14 cellular contexts compared by ENCODE assay signal in the genomic region with DNA sequence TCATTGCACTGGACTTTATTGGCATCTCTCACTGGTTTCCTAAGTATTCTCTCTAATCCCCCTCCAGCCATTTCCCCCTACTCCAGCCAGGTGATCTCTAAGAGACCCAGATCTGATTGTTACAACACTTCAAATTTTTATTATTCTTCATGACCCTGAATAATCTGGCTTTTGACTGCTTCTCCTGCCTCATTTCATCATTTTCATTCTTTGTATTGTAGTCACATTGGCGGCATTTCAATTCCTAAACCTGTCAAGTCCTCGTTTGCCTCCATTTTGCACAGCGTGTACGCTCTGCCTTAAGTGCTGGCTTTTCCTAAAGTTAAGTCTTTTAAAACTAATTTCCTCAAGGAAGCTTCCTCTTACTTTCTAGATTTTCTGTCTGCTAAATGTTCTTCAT. TPM values are rescaled to one million over a fixed set of nuclear protein-coding genes. Genes with fewer than 3 reads are reported as not detected.
DNase-seq lines count a peak whose midpoint lies in the region; ATAC-seq and TF ChIP-seq lines count a peak whose summit lies in the region.
"Had no signal": no experiment of that assay in that cellular context is flagged by ENCODE, and none has a peak within 500 bp of the region (broad histone marks: within the 10 kb centered on the region; RNA-seq: fewer than 3 reads in every experiment).

No MANE protein-coding gene starts in this region.

- H3K9me3 Mint-ChIP-seq in stimulated activated naive CD8-positive, alpha-beta T cell treated with anti-CD3 and anti-CD28 coated beads, Interleukin-15, Interleukin-2, amounts not matched to agents 100 ng/mL and 50 ng/mL, for 24 hours = no peaks in the 10 kb centered on the region
- H3K9me3 Mint-ChIP-seq in activated T-helper 2 cell treated with anti-CD3 and anti-CD28 coated beads, Interferon-gamma antibody, Interleukin-2, Interleukin-4, amounts not matched to agents 10 μg/mL and 5 μg/mL and 100 μg/mL, durations not matched to agents 14 hours and 24 hours and 36 hours = no peaks in the 10 kb centered on the region
- H3K9me3 Mint-ChIP-seq: activated naive CD8-positive, alpha-beta T cell treated with anti-CD3 and anti-CD28 coated beads, Interleukin-2, amount 10 ng/mL, durations not matched to agents 7 days and 5 days had no signal

- H3K27me3 Mint-ChIP-seq in stimulated activated naive CD8-positive, alpha-beta T cell treated with anti-CD3 and anti-CD28 coated beads, Interleukin-15, Interleukin-2, amounts not matched to agents 100 ng/mL and 50 ng/mL, for 24 hours = no peaks in the 10 kb centered on the region
- no peaks in the 10 kb centered on the region for H3K27me3 Mint-ChIP-seq in activated T-helper 2 cell treated with anti-CD3 and anti-CD28 coated beads, Interferon-gamma antibody, Interleukin-2, Interleukin-4, amounts not matched to agents 10 μg/mL and 5 μg/mL and 100 μg/mL, durations not matched to agents 14 hours and 24 hours and 36 hours (ENCODE audit: low read depth)
- H3K27me3 Mint-ChIP-seq: activated CD4-positive, alpha-beta T cell treated with anti-CD3 and anti-CD28 coated beads for 36 hours; activated naive CD8-positive, alpha-beta T cell treated with anti-CD3 and anti-CD28 coated beads, Interleukin-2, amount 10 ng/mL, durations not matched to agents 7 days and 5 days had no signal

- ATAC-seq in stimulated activated naive CD8-positive, alpha-beta T cell treated with anti-CD3 and anti-CD28 coated beads, Interleukin-15, Interleukin-2, amounts not matched to agents 100 U/mL and 50 U/mL, for 24 hours = no peak
- ATAC-seq in GM18505 (IDR thresholded peaks at IDR 0.05; ENCODE audit: unreplicated experiment) = no peak
- ATAC-seq: activated CD4-positive, alpha-beta T cell treated with anti-CD3 and anti-CD28 coated beads for 36 hours had no signal

- TF ChIP-seq CTCF in fibroblast of the aortic adventitia (IDR thresholded peaks at IDR 0.05; ENCODE audit: insufficient read depth, low read length) = no peak

- peak overlapping the region; percentile 10 for H3K27ac Mint-ChIP-seq in stimulated activated naive CD8-positive, alpha-beta T cell treated with anti-CD3 and anti-CD28 coated beads, Interleukin-15, Interleukin-2, amounts not matched to agents 100 ng/mL and 50 ng/mL, for 24 hours
- peak overlapping the region; percentile 29 for H3K27ac Mint-ChIP-seq in activated T-helper 2 cell treated with anti-CD3 and anti-CD28 coated beads, Interferon-gamma antibody, Interleukin-2, Interleukin-4, amounts not matched to agents 10 μg/mL and 5 μg/mL and 100 μg/mL, durations not matched to agents 14 hours and 24 hours and 36 hours
- H3K27ac Mint-ChIP-seq: activated CD4-positive, alpha-beta T cell treated with anti-CD3 and anti-CD28 coated beads for 36 hours; activated naive CD8-positive, alpha-beta T cell treated with anti-CD3 and anti-CD28 coated beads, Interleukin-2, amount 10 ng/mL, durations not matched to agents 7 days and 5 days had no signal

- intact Hi-C loops in activated T-helper 2 cell treated with anti-CD3 and anti-CD28 coated beads, Interferon-gamma antibody, Interleukin-2, Interleukin-4, amounts not matched to agents 10 μg/mL and 5 μg/mL and 100 μg/mL, durations not matched to agents 14 hours and 24 hours and 36 hours (cut with micrococcal nuclease) = no loop called here

- peaks cover 38% of the 10 kb centered on the region for H3K36me3 Mint-ChIP-seq in stimulated activated naive CD8-positive, alpha-beta T cell treated with anti-CD3 and anti-CD28 coated beads, Interleukin-15, Interleukin-2, amounts not matched to agents 100 ng/mL and 50 ng/mL, for 24 hours (ENCODE audit: low read depth)
- peaks cover 19% of the 10 kb centered on the region for H3K36me3 Mint-ChIP-seq in activated T-helper 2 cell treated with anti-CD3 and anti-CD28 coated beads, Interferon-gamma antibody, Interleukin-2, Interleukin-4, amounts not matched to agents 10 μg/mL and 5 μg/mL and 100 μg/mL, durations not matched to agents 14 hours and 24 hours and 36 hours (ENCODE audit: low read depth)

- peaks cover 37% of the 10 kb centered on the region for H3K4me1 Mint-ChIP-seq in stimulated activated naive CD8-positive, alpha-beta T cell treated with anti-CD3 and anti-CD28 coated beads, Interleukin-15, Interleukin-2, amounts not matched to agents 100 ng/mL and 50 ng/mL, for 24 hours (ENCODE audit: low read depth)
- peaks cover 16% of the 10 kb centered on the region for H3K4me1 Mint-ChIP-seq in activated T-helper 2 cell treated with anti-CD3 and anti-CD28 coated beads, Interferon-gamma antibody, Interleukin-2, Interleukin-4, amounts not matched to agents 10 μg/mL and 5 μg/mL and 100 μg/mL, durations not matched to agents 14 hours and 24 hours and 36 hours (ENCODE audit: low read depth)

- no peak overlapping the region for H3K4me3 Mint-ChIP-seq in stimulated activated naive CD8-positive, alpha-beta T cell treated with anti-CD3 and anti-CD28 coated beads, Interleukin-15, Interleukin-2, amounts not matched to agents 100 ng/mL and 50 ng/mL, for 24 hours
- no peak overlapping the region for H3K4me3 Mint-ChIP-seq in activated T-helper 2 cell treated with anti-CD3 and anti-CD28 coated beads, Interferon-gamma antibody, Interleukin-2, Interleukin-4, amounts not matched to agents 10 μg/mL and 5 μg/mL and 100 μg/mL, durations not matched to agents 14 hours and 24 hours and 36 hours (ENCODE audit: low read depth)
- H3K4me3 Mint-ChIP-seq: activated CD4-positive, alpha-beta T cell treated with anti-CD3 and anti-CD28 coated beads for 36 hours; activated naive CD8-positive, alpha-beta T cell treated with anti-CD3 and anti-CD28 coated beads, Interleukin-2, amount 10 ng/mL, durations not matched to agents 7 days and 5 days had no signal

- no peak for DNase-seq in stimulated activated naive CD8-positive, alpha-beta T cell treated with anti-CD3 and anti-CD28 coated beads, Interleukin-15, Interleukin-2, amounts not matched to agents 100 U/mL and 50 U/mL, for 24 hours
- no peak for DNase-seq in activated T-helper 2 cell treated with anti-CD3 and anti-CD28 coated beads, Interferon-gamma antibody, Interleukin-2, Interleukin-4, amounts not matched to agents 10 μg/mL and 5 μg/mL and 100 μg/mL, durations not matched to agents 14 hours and 24 hours and 36 hours (ENCODE audit: low spot score)
- DNase-seq in fibroblast of the aortic adventitia (ENCODE audit: low read depth) (peak; percentile 74), iPS-NIHi7 (ENCODE audit: extremely low spot score) (no peak), Ammon's horn (ENCODE audit: low spot score) (no peak)
- no peak for DNase-seq in stimulated activated CD4-positive, alpha-beta T cell treated with anti-CD3 and anti-CD28 coated beads, Interleukin-15, amount 100 ng/mL, for 24 hours
- DNase-seq: activated CD4-positive, alpha-beta T cell treated with anti-CD3 and anti-CD28 coated beads for 36 hours; activated naive CD8-positive, alpha-beta T cell treated with anti-CD3 and anti-CD28 coated beads, Interleukin-2, amount 10 ng/mL, durations not matched to agents 7 days and 5 days; islet precursor cell; NCI-H1105; NCI-H524 treated with DMSO at 0.1 percent for 48 hours; small intestine had no signal

- no peak overlapping the region for H3K4me3 ChIP-seq in fibroblast of the aortic adventitia (ENCODE audit: low read depth, low read length)

- no peak for TF ChIP-seq POLR2A in GM18505 (IDR thresholded peaks at IDR 0.05; ENCODE audit: borderline replicate concordance, extremely low read depth, insufficient read depth, insufficient read length)

RNA-seq across cellular contexts. Expression of a gene that starts 31.6 kb away (rescaled TPM):
- 94.1 and 94.8 TPM in 2 replicates for total RNA-seq in activated T-helper 2 cell treated with anti-CD3 and anti-CD28 coated beads, Interferon-gamma antibody, Interleukin-2, Interleukin-4, amounts not matched to agents 10 μg/mL and 5 μg/mL and 100 μg/mL, durations not matched to agents 14 hours and 24 hours and 36 hours
- 22.7 and 27.7 TPM in 2 replicates for total RNA-seq in fibroblast of the aortic adventitia (ENCODE audit: low replicate concordance)
